In genomic region chr15:60369696-60370095, GRCh38 we compare ENCODE assay signal across 12 cellular contexts.
DNase-seq lines count a peak whose midpoint lies in the region; ATAC-seq and TF ChIP-seq lines count a peak whose summit lies in the region.
"Had no signal": no experiment of that assay in that cellular context is flagged by ENCODE, and none has a peak within 500 bp of the region (broad histone marks: within the 10 kb centered on the region; RNA-seq: fewer than 3 reads in every experiment).

No MANE protein-coding gene starts in this region.

- in situ Hi-C loops in brain microvascular endothelial cell (cut with HindIII; ENCODE audit: low pct_ligation_motif_present, low sequenced_read_pairs), result no loop called here

- ATAC-seq in GM19397 (IDR thresholded peaks at IDR 0.05; ENCODE audit: unreplicated experiment) (no peak), HG02884 (IDR thresholded peaks at IDR 0.05; ENCODE audit: unreplicated experiment) (no peak)
- ATAC-seq: activated CD4-positive, CD25-positive, alpha-beta regulatory T cell treated with anti-CD3 and anti-CD28 coated beads, Interleukin-2, amount 50 U/mL, for 24 hours; activated naive CD8-positive, alpha-beta T cell treated with anti-CD3 and anti-CD28 coated beads, Interleukin-2, amount 50 U/mL, for 24 hours had no signal

- H3K4me3 ChIP-seq in brain microvascular endothelial cell (ENCODE audit: low read depth, low read length) (no peak overlapping the region), muscle layer of duodenum (ENCODE audit: low read depth in 1 of 2, low read length in 2 of 2) (no peak overlapping the region), tibial artery (no peak overlapping the region)
- H3K4me3 ChIP-seq: colonic mucosa had no signal

- TF ChIP-seq CTCF in brain microvascular endothelial cell (IDR thresholded peaks at IDR 0.05; ENCODE audit: low read depth, low read length, missing control alignments), result no peak
- no peak for TF ChIP-seq CTCF in tibial artery (IDR thresholded peaks at IDR 0.05)

- no peaks in the 10 kb centered on the region for H3K27me3 ChIP-seq in brain microvascular endothelial cell (replicated peaks)
- H3K27me3 ChIP-seq in muscle layer of duodenum (ENCODE audit: low read depth, low read length), result no peaks in the 10 kb centered on the region
- H3K27me3 ChIP-seq in tibial artery, result no peaks in the 10 kb centered on the region
- H3K27me3 ChIP-seq: colonic mucosa had no signal

- H3K4me1 ChIP-seq in muscle layer of duodenum (ENCODE audit: control insufficient read depth in 1 of 2, insufficient read depth in 2 of 2, low read length in 2 of 2), result peaks cover 7 to 15% of the 10 kb centered on the region in 2 donors
- peaks cover 4 to 65% (median 60%) of the 10 kb centered on the region in 4 donors for H3K4me1 ChIP-seq in tibial artery

- DNase-seq in NCI-H82 (lab: John Stamatoyannopoulos, UW) (peak; percentile 85), brain microvascular endothelial cell (no peak), tibial artery (no peak)
- DNase-seq in activated CD4-positive, CD25-positive, alpha-beta regulatory T cell treated with anti-CD3 and anti-CD28 coated beads, Interleukin-2, amount 50 U/mL, for 72 hours, result no peak
- DNase-seq: activated naive CD8-positive, alpha-beta T cell treated with anti-CD3 and anti-CD28 coated beads, Interleukin-2, amount 50 U/mL, for 24 hours; colonic mucosa; NCI-H1092; occipital lobe had no signal

- H3K36me3 ChIP-seq in brain microvascular endothelial cell (replicated peaks) (peaks cover 64% of the 10 kb centered on the region), muscle layer of duodenum (ENCODE audit: control insufficient read depth in 1 of 2, insufficient read depth in 2 of 2, low read length in 2 of 2) (peaks cover 5 to 31% of the 10 kb centered on the region in 2 donors), tibial artery (no peaks in the 10 kb centered on the region)
- H3K36me3 ChIP-seq: colonic mucosa had no signal

- H3K9me3 ChIP-seq in muscle layer of duodenum (ENCODE audit: control insufficient read depth in 1 of 2, low read length in 2 of 2), result no peaks in the 10 kb centered on the region
- no peaks in the 10 kb centered on the region for H3K9me3 ChIP-seq in tibial artery
- H3K9me3 ChIP-seq: colonic mucosa had no signal

- intact Hi-C loops in tibial artery (cut with DNase I; ENCODE audit: low total_unique reads), result no loop called here

- H3K27ac ChIP-seq in brain microvascular endothelial cell (peak overlapping the region; percentile 93), muscle layer of duodenum (ENCODE audit: low read length) (peak overlapping the region; percentile 33), tibial artery (peak overlapping the region; percentile 75 to 76)

Comparison
In these comparisons a context has a peak if more than half of its experiments do, and no peak if none do; other contexts are left out.
1. H3K27ac ChIP-seq: peak in every context shown above with its lines; median percentile 93 in brain microvascular endothelial cell; 76 in tibial artery; 33 in muscle layer of duodenum.